ENCODE assay signal across 1 cellular context in genomic region chr3:194485876-194486539, GRCh38.
A peak's percentile ranks its signal among the peaks of the same experiment; 100 is the strongest.
TF ChIP-seq lines count a peak whose summit lies in the region.

No MANE protein-coding gene starts in this region.

TF ChIP-seq in K562, 482 proteins besides CTCF, POLR2A, EP300 and RAD21 (continued from another document and continues in another):
- TF ChIP-seq, protein P1, sequence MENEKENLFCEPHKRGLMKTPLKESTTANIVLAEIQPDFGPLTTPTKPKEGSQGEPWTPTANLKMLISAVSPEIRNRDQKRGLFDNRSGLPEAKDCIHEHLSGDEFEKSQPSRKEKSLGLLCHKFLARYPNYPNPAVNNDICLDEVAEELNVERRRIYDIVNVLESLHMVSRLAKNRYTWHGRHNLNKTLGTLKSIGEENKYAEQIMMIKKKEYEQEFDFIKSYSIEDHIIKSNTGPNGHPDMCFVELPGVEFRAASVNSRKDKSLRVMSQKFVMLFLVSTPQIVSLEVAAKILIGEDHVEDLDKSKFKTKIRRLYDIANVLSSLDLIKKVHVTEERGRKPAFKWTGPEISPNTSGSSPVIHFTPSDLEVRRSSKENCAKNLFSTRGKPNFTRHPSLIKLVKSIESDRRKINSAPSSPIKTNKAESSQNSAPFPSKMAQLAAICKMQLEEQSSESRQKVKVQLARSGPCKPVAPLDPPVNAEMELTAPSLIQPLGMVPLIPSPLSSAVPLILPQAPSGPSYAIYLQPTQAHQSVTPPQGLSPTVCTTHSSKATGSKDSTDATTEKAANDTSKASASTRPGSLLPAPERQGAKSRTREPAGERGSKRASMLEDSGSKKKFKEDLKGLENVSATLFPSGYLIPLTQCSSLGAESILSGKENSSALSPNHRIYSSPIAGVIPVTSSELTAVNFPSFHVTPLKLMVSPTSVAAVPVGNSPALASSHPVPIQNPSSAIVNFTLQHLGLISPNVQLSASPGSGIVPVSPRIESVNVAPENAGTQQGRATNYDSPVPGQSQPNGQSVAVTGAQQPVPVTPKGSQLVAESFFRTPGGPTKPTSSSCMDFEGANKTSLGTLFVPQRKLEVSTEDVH (IDR thresholded peaks at IDR 0.05; ENCODE audit: low read depth, partially characterized antibody): no peak
- TF ChIP-seq SMAD1 (IDR thresholded peaks at IDR 0.05; ENCODE audit: low read depth, low read length, partially characterized antibody): no peak
- no peak for TF ChIP-seq TEAD2 (tag; IDR thresholded peaks at IDR 0.05)
- peak; percentile 62 to 66 for TF ChIP-seq E2F6 (IDR thresholded peaks at IDR 0.05; ENCODE audit: borderline replicate concordance in 1 of 2, extremely low read depth in 1 of 2, insufficient read depth in 1 of 2, insufficient read length in 1 of 2, low read depth in 1 of 2, low read length in 1 of 2, poor library complexity in 1 of 2, severe bottlenecking in 1 of 2)
- TF ChIP-seq, protein P2, sequence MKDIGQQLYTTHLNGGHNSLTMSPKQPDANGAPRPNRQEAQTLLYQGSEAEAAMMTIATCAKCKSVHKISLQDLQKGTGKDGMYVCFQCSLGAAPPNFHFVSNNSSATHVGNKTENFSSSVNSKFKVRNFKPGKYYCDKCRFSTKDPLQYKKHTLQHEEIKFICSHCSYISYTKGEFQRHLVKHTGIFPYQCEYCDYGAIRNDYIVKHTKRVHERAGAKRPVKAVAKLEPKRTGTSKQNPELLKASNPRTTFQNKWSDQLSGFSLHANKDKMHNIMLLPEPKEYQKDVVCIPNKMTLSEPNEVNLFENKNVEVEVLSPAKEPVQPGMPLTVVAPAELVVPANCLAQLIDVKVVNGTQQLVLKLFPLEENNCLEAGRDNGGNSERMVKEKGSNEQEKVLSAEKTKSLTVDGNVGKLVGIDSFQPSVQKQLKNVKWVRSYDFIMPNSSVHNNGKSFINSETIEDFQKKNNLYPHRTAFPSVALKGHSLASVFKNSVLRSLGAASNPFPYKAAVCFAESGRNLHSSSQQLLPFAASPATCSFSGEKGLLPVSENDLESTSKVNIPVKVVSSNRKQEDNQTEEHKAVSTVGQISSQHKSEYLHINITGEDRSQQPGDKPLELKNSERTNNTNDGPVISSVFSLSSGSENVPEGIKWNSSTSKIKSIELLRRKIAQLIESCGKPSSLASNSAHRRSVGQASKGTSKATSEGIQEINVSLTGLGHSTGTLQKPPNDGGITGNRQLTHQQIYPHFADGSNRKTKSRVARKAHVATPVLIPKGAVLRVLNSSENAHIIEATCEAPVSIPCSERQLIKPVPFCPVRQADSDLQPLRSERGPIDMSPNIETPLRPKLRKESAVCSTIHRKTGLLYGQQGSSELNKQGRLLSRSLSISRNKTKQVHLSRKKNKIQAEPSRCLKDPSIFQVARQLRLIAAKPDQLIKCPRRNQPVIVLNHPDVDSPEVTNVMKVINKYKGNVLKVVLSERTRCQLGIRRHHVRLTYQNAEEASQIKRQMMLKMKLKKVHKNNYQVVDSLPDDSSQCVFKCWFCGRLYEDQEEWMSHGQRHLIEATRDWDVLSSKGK (CRISPR knock-in tag; IDR thresholded peaks at IDR 0.05): no peak
- TF ChIP-seq RFX7 (CRISPR knock-in tag; IDR thresholded peaks at IDR 0.05): no peak
- no peak for TF ChIP-seq ZBTB8A (IDR thresholded peaks at IDR 0.05; ENCODE audit: partially characterized antibody)
- TF ChIP-seq XRCC3 (IDR thresholded peaks at IDR 0.05): no peak
- TF ChIP-seq YBX1 (IDR thresholded peaks at IDR 0.05): no peak
- TF ChIP-seq ZNF24 (IDR thresholded peaks at IDR 0.05): no peak
- TF ChIP-seq, protein P3, sequence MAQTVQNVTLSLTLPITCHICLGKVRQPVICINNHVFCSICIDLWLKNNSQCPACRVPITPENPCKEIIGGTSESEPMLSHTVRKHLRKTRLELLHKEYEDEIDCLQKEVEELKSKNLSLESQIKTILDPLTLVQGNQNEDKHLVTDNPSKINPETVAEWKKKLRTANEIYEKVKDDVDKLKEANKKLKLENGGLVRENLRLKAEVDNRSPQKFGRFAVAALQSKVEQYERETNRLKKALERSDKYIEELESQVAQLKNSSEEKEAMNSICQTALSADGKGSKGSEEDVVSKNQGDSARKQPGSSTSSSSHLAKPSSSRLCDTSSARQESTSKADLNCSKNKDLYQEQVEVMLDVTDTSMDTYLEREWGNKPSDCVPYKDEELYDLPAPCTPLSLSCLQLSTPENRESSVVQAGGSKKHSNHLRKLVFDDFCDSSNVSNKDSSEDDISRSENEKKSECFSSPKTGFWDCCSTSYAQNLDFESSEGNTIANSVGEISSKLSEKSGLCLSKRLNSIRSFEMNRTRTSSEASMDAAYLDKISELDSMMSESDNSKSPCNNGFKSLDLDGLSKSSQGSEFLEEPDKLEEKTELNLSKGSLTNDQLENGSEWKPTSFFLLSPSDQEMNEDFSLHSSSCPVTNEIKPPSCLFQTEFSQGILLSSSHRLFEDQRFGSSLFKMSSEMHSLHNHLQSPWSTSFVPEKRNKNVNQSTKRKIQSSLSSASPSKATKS (CRISPR knock-in tag; IDR thresholded peaks at IDR 0.05): no peak
- TF ChIP-seq ZBTB49 (CRISPR knock-in tag; IDR thresholded peaks at IDR 0.05; ENCODE audit: borderline replicate concordance): no peak
- no peak for TF ChIP-seq ZBTB9 (CRISPR knock-in tag; IDR thresholded peaks at IDR 0.05)
- no peak for TF ChIP-seq NCOA4 (IDR thresholded peaks at IDR 0.05; ENCODE audit: partially characterized antibody)
- no peak for TF ChIP-seq ZNF316 (IDR thresholded peaks at IDR 0.05)
- TF ChIP-seq MNT (conservative IDR thresholded peaks at IDR 0.05): no peak
- TF ChIP-seq NR1H2 (CRISPR knock-in tag; IDR thresholded peaks at IDR 0.05): no peak
- no peak for TF ChIP-seq STAG1 (CRISPR knock-in tag; IDR thresholded peaks at IDR 0.05; ENCODE audit: borderline replicate concordance)
- no peak for TF ChIP-seq DACH1 (IDR thresholded peaks at IDR 0.05; ENCODE audit: partially characterized antibody)
- no peak for TF ChIP-seq KLF13 (tag; IDR thresholded peaks at IDR 0.05; ENCODE audit: borderline replicate concordance, low read depth)
- no peak for TF ChIP-seq SRSF7 (optimal IDR thresholded peaks at IDR 0.05; ENCODE audit: low read depth, low read length)
- no peak for TF ChIP-seq ZNF511 (CRISPR knock-in tag; IDR thresholded peaks at IDR 0.05)
- TF ChIP-seq CHD1 (IDR thresholded peaks at IDR 0.05; ENCODE audit: low read length): peak; percentile 71
- no peak for TF ChIP-seq THAP7 (CRISPR knock-in tag; IDR thresholded peaks at IDR 0.05)
- TF ChIP-seq MCM3 (IDR thresholded peaks at IDR 0.05): no peak
- no peak for TF ChIP-seq ZNF785 (CRISPR knock-in tag; IDR thresholded peaks at IDR 0.05)
- no peak for TF ChIP-seq KDM4B (IDR thresholded peaks at IDR 0.05; ENCODE audit: borderline replicate concordance in 2 of 2, low read depth in 1 of 2)
- TF ChIP-seq TAL1 (IDR thresholded peaks at IDR 0.05): no peak
- no peak for TF ChIP-seq GABPA (tag; conservative IDR thresholded peaks at IDR 0.05; ENCODE audit: low read depth)
- no peak for TF ChIP-seq FOXO4 (CRISPR knock-in tag; IDR thresholded peaks at IDR 0.05)
- TF ChIP-seq MEIS2 (IDR thresholded peaks at IDR 0.05; ENCODE audit: partially characterized antibody): no peak
- TF ChIP-seq NBN (IDR thresholded peaks at IDR 0.05; ENCODE audit: low read depth): 0 out of 2 replicates have a peak, but pooled peaks have one; percentile 24
- no peak for TF ChIP-seq CHD2 (IDR thresholded peaks at IDR 0.05; ENCODE audit: low read depth, low read length)
- TF ChIP-seq ZMIZ1 (IDR thresholded peaks at IDR 0.05; ENCODE audit: low read depth in 2 of 2, low read length in 2 of 2): no peak
- no peak for TF ChIP-seq PHB (CRISPR knock-in tag; IDR thresholded peaks at IDR 0.05)
- TF ChIP-seq MAZ (CRISPR knock-in tag; conservative IDR thresholded peaks at IDR 0.05 in 1 of 2, IDR thresholded peaks at IDR 0.05 in 1 of 2): peak in 1 of 2 experiments; percentile 30; a peak in 1 of 4 replicates
- no peak for TF ChIP-seq ETV6 (IDR thresholded peaks at IDR 0.05; ENCODE audit: borderline replicate concordance in 1 of 2, low read depth in 2 of 2, low read length in 1 of 2)
- TF ChIP-seq ETV6 (CRISPR knock-in tag; IDR thresholded peaks at IDR 0.05; ENCODE audit: borderline replicate concordance): no peak
- TF ChIP-seq YY1 (IDR thresholded peaks at IDR 0.05; ENCODE audit: borderline replicate concordance in 1 of 3, control insufficient read depth in 1 of 3, extremely low read depth in 1 of 3, insufficient read depth in 3 of 3, insufficient read length in 1 of 3, insufficient replicate concordance in 2 of 3, low read depth in 1 of 3, low read length in 2 of 3): peak in 1 of 3 experiments; percentile 47
